1 cellular context compared by ENCODE assay signal in the genomic region with DNA sequence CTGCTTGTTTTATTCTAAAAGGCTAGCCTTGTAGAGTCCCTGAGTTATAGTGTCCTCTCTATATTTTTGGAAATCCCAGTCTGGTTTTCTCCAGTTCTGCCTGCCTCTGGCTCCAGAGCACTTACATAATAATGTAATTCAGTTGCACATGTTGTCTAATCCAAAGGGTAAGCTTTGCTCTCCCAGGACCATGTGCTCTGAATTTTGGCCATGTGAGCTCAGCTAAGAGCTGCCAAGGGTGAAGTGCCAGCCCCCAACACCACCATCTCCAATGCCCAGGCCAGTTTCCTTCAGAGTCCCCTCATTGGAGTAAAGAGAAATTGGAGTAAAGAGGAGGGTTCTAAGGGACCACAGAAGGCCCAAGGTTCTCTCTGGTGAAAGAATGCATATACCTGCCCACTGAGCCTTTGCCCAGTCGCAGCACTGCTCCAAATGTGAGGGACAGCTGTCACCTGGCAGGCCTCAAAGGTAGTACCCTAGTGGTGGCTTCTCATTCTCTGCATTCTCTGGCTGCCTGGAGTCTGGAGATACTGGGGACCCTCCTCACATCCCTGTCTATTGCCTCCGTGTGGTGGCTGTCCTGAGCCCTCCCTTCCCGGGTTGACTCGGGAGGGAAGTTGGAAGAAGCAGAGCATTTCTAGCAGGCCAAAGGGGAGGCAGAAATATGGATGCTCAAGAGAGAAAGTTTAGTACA.
TF ChIP-seq lines count a peak whose summit lies in the region.

No MANE protein-coding gene starts in this region.

TF ChIP-seq in WTC11, 78 proteins besides CTCF, POLR2A, EP300 and RAD21 (continued from another document):
- TF ChIP-seq PRDM15 (CRISPR knock-in tag; IDR thresholded peaks at IDR 0.05) = no peak
